8 cellular contexts compared by ENCODE assay signal in the genomic region with DNA sequence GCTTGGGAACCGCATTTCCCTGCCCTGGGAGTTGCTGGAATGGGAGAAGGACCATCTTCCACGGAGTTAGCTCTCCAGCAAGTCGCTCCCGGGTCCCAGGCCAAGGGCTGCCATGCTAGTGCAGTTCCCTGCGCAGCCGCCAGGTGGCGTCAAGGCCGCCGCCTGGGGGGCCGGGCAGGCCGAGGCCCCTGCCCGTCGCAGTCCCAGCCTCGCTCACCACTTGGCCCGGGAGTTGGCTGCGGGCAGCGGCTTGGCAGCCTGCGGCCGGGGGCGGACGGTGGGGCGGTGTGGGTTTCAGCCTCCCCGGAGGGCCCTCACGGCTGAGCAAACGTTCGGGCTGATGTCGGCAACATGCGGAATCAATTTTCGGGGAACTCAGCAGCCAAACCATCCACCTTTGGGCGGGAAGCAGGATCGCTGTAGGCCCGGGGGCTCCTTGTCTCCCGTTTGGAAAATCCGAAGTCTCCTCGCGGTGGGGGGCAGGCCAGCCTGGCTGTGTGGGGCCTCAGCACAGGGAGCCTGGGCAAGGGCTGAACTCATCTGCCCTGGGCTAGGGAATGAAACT.
A peak's percentile ranks its signal among the peaks of the same experiment; 100 is the strongest.
DNase-seq lines count a peak whose midpoint lies in the region; ATAC-seq and TF ChIP-seq lines count a peak whose summit lies in the region.

No MANE protein-coding gene starts in this region.

- H3F3A ChIP-seq in OCI-LY1 (ENCODE audit: insufficient read depth, low read length): no peaks in the 10 kb centered on the region

- H4K20me1 ChIP-seq in OCI-LY1 (ENCODE audit: insufficient read depth, low read length): no peaks in the 10 kb centered on the region

- TF ChIP-seq POLR2A in gastrocnemius medialis (IDR thresholded peaks at IDR 0.05): no peak

- no peak overlapping the region for H3K27ac Mint-ChIP-seq in immature natural killer cell

- intact Hi-C loops in gastrocnemius medialis (cut with DNase I; ENCODE audit: low total_unique reads): loop anchor here (1.0 kb wide), 2 partner anchors 47 to 672 kb away; no protein-coding TSS in a partner anchor

- H3K36me3 ChIP-seq in OCI-LY1 (ENCODE audit: insufficient read depth, low read length) (no peaks in the 10 kb centered on the region), gastrocnemius medialis (no peaks in the 10 kb centered on the region)

- in situ Hi-C loops in gastrocnemius medialis (cut with MboI; ENCODE audit: low sequenced_read_pairs in 4 of 4): loop anchor here in 2 of 4 donors (10.0 to 25.0 kb wide), 2 partner anchors 671 to 674 kb away; no protein-coding TSS in a partner anchor

- DNase-seq in AG08395 (ENCODE audit: low spot score) (peak; percentile 72), fibroblast of pulmonary artery (ENCODE audit: low read depth) (peak; percentile 32), gastrocnemius medialis (peak in 1 of 2 donors; percentile 33), medulla oblongata (ENCODE audit: extremely low spot score) (no peak), immature natural killer cell (no peak)
- no peak for DNase-seq in stimulated activated naive CD4-positive, alpha-beta T cell (lab: John Stamatoyannopoulos, UW)

- H3K4me2 ChIP-seq in OCI-LY1 (ENCODE audit: low read length): no peak overlapping the region

- H3K4me1 ChIP-seq in OCI-LY1 (ENCODE audit: insufficient read depth, low read length, severe bottlenecking) (no peaks in the 10 kb centered on the region), gastrocnemius medialis (peaks cover 0 to 5% of the 10 kb centered on the region in 2 donors)

- H3K4me1 Mint-ChIP-seq in immature natural killer cell: no peaks in the 10 kb centered on the region

- no peak overlapping the region for H3K4me3 Mint-ChIP-seq in immature natural killer cell

- peaks cover 0 to 8% (median 2%) of the 10 kb centered on the region in 3 donors for H3K27me3 Mint-ChIP-seq in immature natural killer cell (ENCODE audit: low read depth in 3 of 3)

- peak; percentile 85 for TF ChIP-seq CTCF in OCI-LY1 (IDR thresholded peaks at IDR 0.05; ENCODE audit: low read length)
- peak; percentile 62 for TF ChIP-seq CTCF in fibroblast of pulmonary artery (IDR thresholded peaks at IDR 0.05; ENCODE audit: low read length, missing control alignments)
- peak; percentile 86 to 96 (median 95) for TF ChIP-seq CTCF in gastrocnemius medialis (IDR thresholded peaks at IDR 0.05 in 4 of 5, conservative IDR thresholded peaks at IDR 0.05 in 1 of 5)

- ATAC-seq in GM19035 (IDR thresholded peaks at IDR 0.05; ENCODE audit: unreplicated experiment) (peak; percentile 63), gastrocnemius medialis (peak; percentile 68 to 80)

- H3K9me3 Mint-ChIP-seq in immature natural killer cell: peaks cover 0 to 6% (median 3%) of the 10 kb centered on the region in 6 donors

- H3K79me2 ChIP-seq in OCI-LY1 (ENCODE audit: insufficient read depth, low read length): no peaks in the 10 kb centered on the region

- H3K27me3 ChIP-seq in OCI-LY1 (ENCODE audit: insufficient read depth, low read length) (no peaks in the 10 kb centered on the region), gastrocnemius medialis (no peaks in the 10 kb centered on the region)

- no peak overlapping the region for H3K9ac ChIP-seq in OCI-LY1 (ENCODE audit: low read length)

- H3K9me2 ChIP-seq in OCI-LY1 (ENCODE audit: low read depth, low read length): no peaks in the 10 kb centered on the region

- no peaks in the 10 kb centered on the region for H3K36me3 Mint-ChIP-seq in immature natural killer cell

- no peak overlapping the region for H3K4me3 ChIP-seq in OCI-LY1 (ENCODE audit: low read depth, low read length, poor library complexity, severe bottlenecking)
- no peak overlapping the region for H3K4me3 ChIP-seq in fibroblast of pulmonary artery (replicated peaks; ENCODE audit: low read depth, low read length)
- peak overlapping the region in 3 of 4 donors; percentile 9 to 45 (median 44) for H3K4me3 ChIP-seq in gastrocnemius medialis

- H3K9me3 ChIP-seq in OCI-LY1 (ENCODE audit: low read length): no peaks in the 10 kb centered on the region
- H3K9me3 ChIP-seq in gastrocnemius medialis: no peaks in the 10 kb centered on the region

- H3K27ac ChIP-seq in OCI-LY1 (ENCODE audit: low read depth, low read length, poor library complexity, severe bottlenecking) (no peak overlapping the region), gastrocnemius medialis (no peak overlapping the region)

- no peak overlapping the region for H2AFZ ChIP-seq in OCI-LY1 (ENCODE audit: low read length)

Comparison
In these comparisons a context has a peak if more than half of its experiments do, and no peak if none do; other contexts are left out.
1. DNase-seq: peak in AG08395 (single experiment) and fibroblast of pulmonary artery (single experiment); none in medulla oblongata (single experiment), immature natural killer cell (0 of 3) and stimulated activated naive CD4-positive, alpha-beta T cell (0 of 6).
2. H3K4me3 ChIP-seq: peak in gastrocnemius medialis (3 of 4); none in OCI-LY1 (single experiment) and fibroblast of pulmonary artery (single experiment).
3. Peak in every context shown above with its lines, with median percentiles within 50 percentile points of each other: CTCF ChIP-seq.